Comparison of ENCODE assay signal across 1 cellular context in the genomic region with DNA sequence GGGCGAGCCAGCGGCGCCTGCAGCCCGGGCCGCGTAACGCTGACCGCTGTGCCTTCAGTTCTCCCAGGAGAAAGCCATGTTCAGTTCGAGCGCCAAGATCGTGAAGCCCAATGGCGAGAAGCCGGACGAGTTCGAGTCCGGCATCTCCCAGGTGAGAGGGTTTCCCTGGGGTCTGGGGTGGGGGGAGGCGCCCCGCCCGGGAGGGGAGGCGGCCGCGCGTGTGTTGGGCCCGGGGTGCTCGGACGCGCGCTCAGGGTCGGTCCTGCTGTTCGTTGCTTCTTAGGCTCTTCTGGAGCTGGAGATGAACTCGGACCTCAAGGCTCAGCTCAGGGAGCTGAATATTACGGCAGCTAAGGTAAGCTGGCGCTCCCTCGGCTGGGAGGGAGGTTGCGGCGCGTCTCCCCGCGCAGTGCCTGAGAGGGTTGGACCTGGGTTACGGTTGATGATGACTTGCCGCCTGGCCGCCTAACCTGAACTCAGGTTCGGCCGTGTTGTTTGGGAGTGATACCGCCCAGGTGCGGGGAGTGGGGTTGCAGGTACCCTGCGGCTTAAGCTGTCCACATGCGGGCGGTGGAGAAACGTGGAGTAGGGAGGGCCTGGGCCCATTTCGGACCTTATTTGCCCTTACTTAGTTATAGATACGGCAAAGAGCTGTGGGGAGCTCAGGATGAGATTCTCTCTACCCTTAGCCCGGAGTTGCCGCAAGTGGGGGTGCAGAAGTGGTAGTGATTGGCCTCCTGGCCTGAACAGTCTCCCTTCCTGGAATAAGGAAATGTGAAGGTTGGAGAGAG.
TF ChIP-seq lines count a peak whose summit lies in the region.

No MANE protein-coding gene starts in this region.

TF ChIP-seq in HCT116, 20 proteins besides CTCF, POLR2A, EP300 and RAD21 (continued from another document):
- TF ChIP-seq, protein P1, sequence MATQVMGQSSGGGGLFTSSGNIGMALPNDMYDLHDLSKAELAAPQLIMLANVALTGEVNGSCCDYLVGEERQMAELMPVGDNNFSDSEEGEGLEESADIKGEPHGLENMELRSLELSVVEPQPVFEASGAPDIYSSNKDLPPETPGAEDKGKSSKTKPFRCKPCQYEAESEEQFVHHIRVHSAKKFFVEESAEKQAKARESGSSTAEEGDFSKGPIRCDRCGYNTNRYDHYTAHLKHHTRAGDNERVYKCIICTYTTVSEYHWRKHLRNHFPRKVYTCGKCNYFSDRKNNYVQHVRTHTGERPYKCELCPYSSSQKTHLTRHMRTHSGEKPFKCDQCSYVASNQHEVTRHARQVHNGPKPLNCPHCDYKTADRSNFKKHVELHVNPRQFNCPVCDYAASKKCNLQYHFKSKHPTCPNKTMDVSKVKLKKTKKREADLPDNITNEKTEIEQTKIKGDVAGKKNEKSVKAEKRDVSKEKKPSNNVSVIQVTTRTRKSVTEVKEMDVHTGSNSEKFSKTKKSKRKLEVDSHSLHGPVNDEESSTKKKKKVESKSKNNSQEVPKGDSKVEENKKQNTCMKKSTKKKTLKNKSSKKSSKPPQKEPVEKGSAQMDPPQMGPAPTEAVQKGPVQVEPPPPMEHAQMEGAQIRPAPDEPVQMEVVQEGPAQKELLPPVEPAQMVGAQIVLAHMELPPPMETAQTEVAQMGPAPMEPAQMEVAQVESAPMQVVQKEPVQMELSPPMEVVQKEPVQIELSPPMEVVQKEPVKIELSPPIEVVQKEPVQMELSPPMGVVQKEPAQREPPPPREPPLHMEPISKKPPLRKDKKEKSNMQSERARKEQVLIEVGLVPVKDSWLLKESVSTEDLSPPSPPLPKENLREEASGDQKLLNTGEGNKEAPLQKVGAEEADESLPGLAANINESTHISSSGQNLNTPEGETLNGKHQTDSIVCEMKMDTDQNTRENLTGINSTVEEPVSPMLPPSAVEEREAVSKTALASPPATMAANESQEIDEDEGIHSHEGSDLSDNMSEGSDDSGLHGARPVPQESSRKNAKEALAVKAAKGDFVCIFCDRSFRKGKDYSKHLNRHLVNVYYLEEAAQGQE (IDR thresholded peaks at IDR 0.05; ENCODE audit: low read depth), result no peak
- TF ChIP-seq EZH2phosphoT487 (IDR thresholded peaks at IDR 0.05; ENCODE audit: borderline replicate concordance), result no peak
